Comparison of ENCODE assay signal across 30 cellular contexts in the genomic region with DNA sequence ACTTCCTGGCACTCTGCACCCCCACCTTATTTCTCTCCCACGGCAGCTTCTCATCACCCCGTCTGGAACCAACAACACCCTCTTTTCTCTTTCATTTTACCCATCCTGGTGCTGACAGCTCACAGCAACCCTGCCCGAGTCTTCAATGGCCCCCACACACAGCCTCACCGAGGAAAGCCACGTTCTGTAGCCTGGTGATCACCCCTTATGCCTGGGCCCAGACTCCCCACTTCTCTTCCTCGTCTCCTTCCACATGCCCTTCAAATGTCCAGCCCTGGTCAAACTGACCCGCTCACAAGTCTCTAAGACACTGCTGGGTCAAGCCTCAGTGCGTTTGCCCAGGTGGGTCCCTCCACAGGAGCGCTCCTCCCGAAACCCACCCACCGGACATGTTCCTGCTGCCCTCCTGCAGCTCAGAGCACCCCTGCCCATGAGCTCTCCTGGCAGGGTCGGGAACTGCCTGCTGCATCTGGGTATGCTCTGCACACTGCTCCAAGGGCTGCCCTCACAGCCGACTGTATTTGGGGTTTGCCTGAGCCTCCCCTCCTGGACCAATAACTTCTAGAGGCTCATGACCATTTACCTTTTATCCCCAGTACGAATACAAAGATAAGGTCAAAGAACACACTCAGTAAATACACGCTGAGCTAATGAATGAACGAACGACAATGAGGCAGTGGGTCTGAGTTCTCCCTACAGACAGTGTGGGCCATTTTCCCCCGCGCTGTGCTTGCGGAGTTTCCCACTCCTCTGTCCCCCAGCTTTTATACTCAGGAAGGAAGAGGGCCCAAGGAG.
A peak's percentile ranks its signal among the peaks of the same experiment; 100 is the strongest.
DNase-seq lines count a peak whose midpoint lies in the region; ATAC-seq and TF ChIP-seq lines count a peak whose summit lies in the region.
"Had no signal": no experiment of that assay in that cellular context is flagged by ENCODE, and none has a peak within 500 bp of the region (broad histone marks: within the 10 kb centered on the region; RNA-seq: fewer than 3 reads in every experiment).

No MANE protein-coding gene starts in this region.

- BruUV-seq in PC-9 (replicated peaks; lab: Mats Ljungman, UMichigan), result no TSS peak

- 81 to 88% methylated on average over 12 to 20 of the region's 20 CpGs for WGBS in endodermal cell (ENCODE audit: insufficient coverage in 1 of 2, insufficient read length in 1 of 2), 2 experiments

- no peak for ATAC-seq in natural killer cell treated with Interleukin-12 subunit alpha and Interleukin-12 subunit beta and Interleukin-15 and Interleukin-18, amount 100 ng/mL, for 72 hours
- ATAC-seq in natural killer cell, result no peak
- ATAC-seq: activated naive CD8-positive, alpha-beta T cell treated with anti-CD3 and anti-CD28 coated beads, Interleukin-2, amount 50 U/mL, for 24 hours; CD8-positive, alpha-beta T cell; esophagus mucosa; naive thymus-derived CD8-positive, alpha-beta T cell; Panc1; right cardiac atrium had no signal

- DNase-seq in natural killer cell treated with Interleukin-12 subunit alpha and Interleukin-12 subunit beta and Interleukin-15 and Interleukin-18, amount 100 ng/mL, for 72 hours (ENCODE audit: low spot score), result peak; percentile 51
- DNase-seq in natural killer cell, result no peak
- DNase-seq in endodermal cell, result peak; percentile 45
- DNase-seq in neural progenitor cell (ENCODE audit: low spot score), result no peak
- no peak for DNase-seq in stimulated activated CD4-positive, alpha-beta T cell treated with anti-CD3 and anti-CD28 coated beads, Interleukin-15, amount 100 ng/mL, for 24 hours
- DNase-seq in HK-2 (ENCODE audit: unreplicated experiment), result no peak
- no peak for DNase-seq in PC-9
- DNase-seq: ACHN; activated CD4-positive, alpha-beta T cell treated with anti-CD3 and anti-CD28 coated beads, Interleukin-2, amount 10 ng/mL, durations not matched to agents 24 days and 14 days; activated CD8-positive, alpha-beta memory T cell treated with anti-CD3 and anti-CD28 coated beads for 24 hours; activated gamma-delta T cell; activated naive CD8-positive, alpha-beta T cell treated with anti-CD3 and anti-CD28 coated beads, Interleukin-2, amount 50 U/mL, for 24 hours; caudate nucleus; CD8-positive, alpha-beta T cell; DMS 273 treated with DMSO at 0.1 percent for 48 hours; HCEC 1CT; MV-4-11; NCI-H2107; NCI-H748 treated with DMSO at 0.1 percent for 48 hours; SHP77 treated with DMSO at 0.1 percent for 48 hours; stimulated activated CD8-positive, alpha-beta memory T cell treated with anti-CD3 and anti-CD28 coated beads, Interleukin-4, amount 100 ng/mL, for 48 hours had no signal

- no peaks in the 10 kb centered on the region for H3K27me3 ChIP-seq in endodermal cell (ENCODE audit: control insufficient read depth, insufficient read depth, low read length, poor library complexity, severe bottlenecking)
- no peaks in the 10 kb centered on the region for H3K27me3 ChIP-seq in neural progenitor cell
- H3K27me3 ChIP-seq in PC-9 (ENCODE audit: insufficient read depth, low read depth), result peaks cover 100% of the 10 kb centered on the region

- no peaks in the 10 kb centered on the region for H3K36me3 Mint-ChIP-seq in natural killer cell treated with Interleukin-12 subunit alpha and Interleukin-12 subunit beta and Interleukin-15 and Interleukin-18, amount 100 ng/mL, for 72 hours
- no peaks in the 10 kb centered on the region for H3K36me3 Mint-ChIP-seq in natural killer cell
- no peaks in the 10 kb centered on the region for H3K36me3 Mint-ChIP-seq in endodermal cell (ENCODE audit: low read depth)
- H3K36me3 Mint-ChIP-seq in neural progenitor cell, result no peaks in the 10 kb centered on the region
- H3K36me3 Mint-ChIP-seq: CD8-positive, alpha-beta T cell; naive thymus-derived CD8-positive, alpha-beta T cell had no signal

- H3K27ac ChIP-seq in endodermal cell (ENCODE audit: low read depth, low read length) (no peak overlapping the region), neural progenitor cell (no peak overlapping the region), PC-9 (no peak overlapping the region)
- H3K27ac ChIP-seq: parathyroid adenoma, spleen had no signal

- H3K36me3 ChIP-seq in endodermal cell (ENCODE audit: control insufficient read depth, insufficient read depth, low read length), result no peaks in the 10 kb centered on the region
- no peaks in the 10 kb centered on the region for H3K36me3 ChIP-seq in neural progenitor cell
- no peaks in the 10 kb centered on the region for H3K36me3 ChIP-seq in PC-9 (ENCODE audit: low read depth)
- H3K36me3 ChIP-seq: spleen had no signal

- H3K4me3 ChIP-seq in endodermal cell (ENCODE audit: low read length) (no peak overlapping the region), neural progenitor cell (no peak overlapping the region), PC-9 (no peak overlapping the region)
- H3K4me3 ChIP-seq: spleen had no signal

- no peak overlapping the region for H3K9ac ChIP-seq in endodermal cell (ENCODE audit: extremely low read depth, low read length, poor library complexity, severe bottlenecking)
- H3K9ac ChIP-seq in neural progenitor cell, result no peak overlapping the region
- H3K9ac ChIP-seq: parathyroid adenoma had no signal

- POLR2A ChIA-PET in PC-9 (lab: Charles Lee; ENCODE audit: unreplicated experiment), result no interaction called here

- no peak overlapping the region for H2AFZ ChIP-seq in neural progenitor cell (replicated peaks)
- no peak overlapping the region for H2AFZ ChIP-seq in PC-9
- H2AFZ ChIP-seq: parathyroid adenoma had no signal

- CTCF ChIA-PET in PC-9 (lab: Charles Lee), result no interaction called here

- H3K9me3 ChIP-seq in endodermal cell (ENCODE audit: control insufficient read depth, low read length), result no peaks in the 10 kb centered on the region
- H3K9me3 ChIP-seq in neural progenitor cell (ENCODE audit: low read depth), result no peaks in the 10 kb centered on the region
- no peaks in the 10 kb centered on the region for H3K9me3 ChIP-seq in PC-9 (ENCODE audit: insufficient read depth, low read depth)
- H3K9me3 ChIP-seq: spleen had no signal

- peaks cover 15 to 19% of the 10 kb centered on the region in 2 donors for H3K27me3 Mint-ChIP-seq in natural killer cell treated with Interleukin-12 subunit alpha and Interleukin-12 subunit beta and Interleukin-15 and Interleukin-18, amount 100 ng/mL, for 72 hours
- peaks cover 6 to 19% of the 10 kb centered on the region in 2 donors for H3K27me3 Mint-ChIP-seq in natural killer cell (ENCODE audit: low read depth in 2 of 2)
- H3K27me3 Mint-ChIP-seq in endodermal cell (ENCODE audit: insufficient read depth), result no peaks in the 10 kb centered on the region
- H3K27me3 Mint-ChIP-seq in neural progenitor cell (ENCODE audit: insufficient read depth, low read depth), result peaks cover 15% of the 10 kb centered on the region
- H3K27me3 Mint-ChIP-seq: activated CD4-positive, alpha-beta T cell treated with anti-CD3 and anti-CD28 coated beads, Interleukin-2, amount 10 ng/mL, durations not matched to agents 24 days and 14 days; activated naive CD8-positive, alpha-beta T cell treated with anti-CD3 and anti-CD28 coated beads, Interleukin-2, amount 50 U/mL, for 24 hours had no signal

- TF ChIP-seq CTCF in natural killer cell (IDR thresholded peaks at IDR 0.05), result no peak
- no peak for TF ChIP-seq CTCF in endodermal cell (conservative IDR thresholded peaks at IDR 0.05)
- no peak for TF ChIP-seq CTCF in neural progenitor cell (IDR thresholded peaks at IDR 0.05)
- no peak for TF ChIP-seq CTCF in PC-9 (conservative IDR thresholded peaks at IDR 0.05)

- H3K27ac Mint-ChIP-seq in natural killer cell treated with Interleukin-12 subunit alpha and Interleukin-12 subunit beta and Interleukin-15 and Interleukin-18, amount 100 ng/mL, for 72 hours, result no peak overlapping the region
- no peak overlapping the region for H3K27ac Mint-ChIP-seq in natural killer cell
- no peak overlapping the region for H3K27ac Mint-ChIP-seq in endodermal cell
- H3K27ac Mint-ChIP-seq in neural progenitor cell, result peak overlapping the region; percentile 30
- H3K27ac Mint-ChIP-seq: activated CD4-positive, alpha-beta T cell treated with anti-CD3 and anti-CD28 coated beads, Interleukin-2, amount 10 ng/mL, durations not matched to agents 24 days and 14 days; activated naive CD8-positive, alpha-beta T cell treated with anti-CD3 and anti-CD28 coated beads, Interleukin-2, amount 50 U/mL, for 24 hours; B cell; CD8-positive, alpha-beta T cell; dendritic cell treated with granulocyte-macrophage colony-stimulating factor and Interleukin-4, amounts not matched to agents 40 ng/mL and 50 ng/mL, for 4 days; stimulated activated naive CD8-positive, alpha-beta T cell treated with anti-CD3 and anti-CD28 coated beads, Interleukin-15, Interleukin-2, amounts not matched to agents 100 ng/mL and 50 ng/mL, for 24 hours had no signal

- no peaks in the 10 kb centered on the region for H3F3A ChIP-seq in neural progenitor cell (ENCODE audit: low read depth)
- H3F3A ChIP-seq in PC-9 (ENCODE audit: insufficient read depth, low read depth), result no peaks in the 10 kb centered on the region

- intact Hi-C loops in natural killer cell (cut with micrococcal nuclease) (no loop called here), PC-9 (cut with micrococcal nuclease; ENCODE audit: unreplicated experiment) (no loop called here)

- H3K4me1 ChIP-seq in endodermal cell (ENCODE audit: control insufficient read depth, insufficient read depth, low read length), result peaks cover 26% of the 10 kb centered on the region
- H3K4me1 ChIP-seq in neural progenitor cell, result peaks cover 19% of the 10 kb centered on the region
- no peaks in the 10 kb centered on the region for H3K4me1 ChIP-seq in PC-9 (replicated peaks; ENCODE audit: insufficient read depth)

- H3K4me1 Mint-ChIP-seq in natural killer cell treated with Interleukin-12 subunit alpha and Interleukin-12 subunit beta and Interleukin-15 and Interleukin-18, amount 100 ng/mL, for 72 hours (ENCODE audit: low read depth in 2 of 2), result no peaks in the 10 kb centered on the region
- H3K4me1 Mint-ChIP-seq in natural killer cell (no peaks in the 10 kb centered on the region), endodermal cell (peaks cover 42% of the 10 kb centered on the region), neural progenitor cell (peaks cover 68% of the 10 kb centered on the region)
- H3K4me1 Mint-ChIP-seq: activated CD4-positive, alpha-beta T cell treated with anti-CD3 and anti-CD28 coated beads, Interleukin-2, amount 10 ng/mL, durations not matched to agents 24 days and 14 days; activated naive CD8-positive, alpha-beta T cell treated with anti-CD3 and anti-CD28 coated beads, Interleukin-2, amount 50 U/mL, for 24 hours had no signal

- H3K4me2 ChIP-seq in neural progenitor cell, result no peak overlapping the region
- no peak overlapping the region for H3K4me2 ChIP-seq in PC-9

- no peak overlapping the region for H3K4me3 Mint-ChIP-seq in natural killer cell treated with Interleukin-12 subunit alpha and Interleukin-12 subunit beta and Interleukin-15 and Interleukin-18, amount 100 ng/mL, for 72 hours
- H3K4me3 Mint-ChIP-seq in natural killer cell (no peak overlapping the region), endodermal cell (no peak overlapping the region), neural progenitor cell (no peak overlapping the region)
- H3K4me3 Mint-ChIP-seq: activated CD4-positive, alpha-beta T cell treated with anti-CD3 and anti-CD28 coated beads, Interleukin-2, amount 10 ng/mL, durations not matched to agents 24 days and 14 days; activated naive CD8-positive, alpha-beta T cell treated with anti-CD3 and anti-CD28 coated beads, Interleukin-2, amount 50 U/mL, for 24 hours; B cell; CD8-positive, alpha-beta T cell; dendritic cell treated with granulocyte-macrophage colony-stimulating factor and Interleukin-4, amounts not matched to agents 40 ng/mL and 50 ng/mL, for 4 days; naive thymus-derived CD8-positive, alpha-beta T cell; stimulated activated naive CD8-positive, alpha-beta T cell treated with anti-CD3 and anti-CD28 coated beads, Interleukin-15, Interleukin-2, amounts not matched to agents 100 ng/mL and 50 ng/mL, for 24 hours had no signal

- no peaks in the 10 kb centered on the region for H3K79me2 ChIP-seq in neural progenitor cell (ENCODE audit: low read depth)
- H3K79me2 ChIP-seq in PC-9 (ENCODE audit: low read depth), result no peaks in the 10 kb centered on the region
- H3K79me2 ChIP-seq: parathyroid adenoma had no signal

- no peaks in the 10 kb centered on the region for H4K20me1 ChIP-seq in neural progenitor cell (ENCODE audit: low read depth)
- no peaks in the 10 kb centered on the region for H4K20me1 ChIP-seq in PC-9 (ENCODE audit: insufficient read depth)

- H3K9me2 ChIP-seq in PC-9 (ENCODE audit: insufficient read depth), result no peaks in the 10 kb centered on the region

- H3K9me3 Mint-ChIP-seq in natural killer cell treated with Interleukin-12 subunit alpha and Interleukin-12 subunit beta and Interleukin-15 and Interleukin-18, amount 100 ng/mL, for 72 hours, result no peaks in the 10 kb centered on the region
- H3K9me3 Mint-ChIP-seq in natural killer cell, result no peaks in the 10 kb centered on the region
- no peaks in the 10 kb centered on the region for H3K9me3 Mint-ChIP-seq in endodermal cell
- H3K9me3 Mint-ChIP-seq in neural progenitor cell, result no peaks in the 10 kb centered on the region
- H3K9me3 Mint-ChIP-seq: activated CD4-positive, alpha-beta T cell treated with anti-CD3 and anti-CD28 coated beads, Interleukin-2, amount 10 ng/mL, durations not matched to agents 24 days and 14 days; activated naive CD8-positive, alpha-beta T cell treated with anti-CD3 and anti-CD28 coated beads, Interleukin-2, amount 50 U/mL, for 24 hours; CD8-positive, alpha-beta T cell; dendritic cell treated with granulocyte-macrophage colony-stimulating factor and Interleukin-4, amounts not matched to agents 40 ng/mL and 50 ng/mL, for 4 days; stimulated activated naive CD8-positive, alpha-beta T cell treated with anti-CD3 and anti-CD28 coated beads, Interleukin-15, Interleukin-2, amounts not matched to agents 100 ng/mL and 50 ng/mL, for 24 hours had no signal

Comparison
In these comparisons a context has a peak if more than half of its experiments do, and no peak if none do; other contexts are left out.
1. DNase-seq: peak in natural killer cell treated with Interleukin-12 subunit alpha and Interleukin-12 subunit beta and Interleukin-15 and Interleukin-18, amount 100 ng/mL, for 72 hours (single experiment) and endodermal cell (single experiment); none in natural killer cell (single experiment), neural progenitor cell (single experiment), stimulated activated CD4-positive, alpha-beta T cell treated with anti-CD3 and anti-CD28 coated beads, Interleukin-15, amount 100 ng/mL, for 24 hours (single experiment), HK-2 (single experiment) and PC-9 (0 of 2).